Comparison of ENCODE assay signal across 8 cellular contexts in the genomic region with DNA sequence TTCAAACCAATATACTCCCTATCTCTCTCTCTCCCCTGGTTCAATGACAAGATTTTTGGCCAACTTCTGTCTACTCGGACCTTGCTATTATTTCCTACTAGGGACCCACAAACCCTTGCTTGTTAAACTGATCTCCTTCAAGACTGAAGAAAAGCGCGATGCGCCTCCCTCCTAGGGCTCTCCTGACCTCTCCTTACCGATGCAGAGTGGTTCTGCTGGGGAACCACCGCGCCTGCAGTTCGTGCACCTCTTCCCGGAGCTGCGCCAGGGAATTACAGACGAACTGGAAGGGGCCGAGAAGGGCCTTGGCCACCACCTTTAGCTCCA. TPM values are rescaled to one million over a fixed set of nuclear protein-coding genes. Genes with fewer than 3 reads are reported as not detected.
A peak's percentile ranks its signal among the peaks of the same experiment; 100 is the strongest.
DNase-seq lines count a peak whose midpoint lies in the region; ATAC-seq and TF ChIP-seq lines count a peak whose summit lies in the region.
"Not testable (repeated sequence)": the region's sequence is repeated elsewhere in the genome, so short reads cannot be mapped to it uniquely, and the experiment has no call there.

No MANE protein-coding gene starts in this region.

- H3K4me3 ChIP-seq in HUES64 (ENCODE audit: low read length), result peak overlapping the region; percentile 65
- peak overlapping the region; percentile 78 to 85 for H3K4me3 ChIP-seq in Panc1 (ENCODE audit: low read depth in 2 of 2, low read length in 2 of 2)
- peak overlapping the region; percentile 74 to 82 for H3K4me3 ChIP-seq in ascending aorta
- peak overlapping the region; percentile 50 for H3K4me3 ChIP-seq in cardiac muscle cell
- H3K4me3 ChIP-seq in upper lobe of right lung, result peak overlapping the region; percentile 62

- whole genome bisulfite sequencing in HUES64, result 1% methylated on average over 12 of the region's 12 CpGs

- H3K27me3 Mint-ChIP-seq in HFFc6 (ENCODE audit: insufficient read depth); nephron (ENCODE audit: low read depth): not testable (repeated sequence)

- not testable (repeated sequence) for DNase-seq in HFFc6; Panc1 (ENCODE audit: low read depth, low spot score); ascending aorta (ENCODE audit: low spot score in 2 of 2); upper lobe of right lung
- peak; percentile 22 to 37 for DNase-seq in cardiac muscle cell (ENCODE audit: low read depth in 1 of 2, low spot score in 1 of 2)

- H3K9ac ChIP-seq in HUES64 (ENCODE audit: low read depth, low read length), result peak overlapping the region; percentile 65

- not testable (repeated sequence) for TF ChIP-seq CTCF in HFFc6 (IDR thresholded peaks at IDR 0.05); Panc1 (IDR thresholded peaks at IDR 0.05); ascending aorta (IDR thresholded peaks at IDR 0.05); cardiac muscle cell (IDR thresholded peaks at IDR 0.05; ENCODE audit: low read depth, low read length); nephron (IDR thresholded peaks at IDR 0.05; ENCODE audit: unreplicated experiment in 3 of 3); upper lobe of right lung (IDR thresholded peaks at IDR 0.05)

- not testable (repeated sequence) for H3K36me3 ChIP-seq in HUES64 (ENCODE audit: insufficient read depth, low read length); Panc1 (ENCODE audit: control insufficient read depth, insufficient read depth, low read length); ascending aorta; cardiac muscle cell; upper lobe of right lung

- H3K4me3 Mint-ChIP-seq in HFFc6, result peak overlapping the region; percentile 91
- peak overlapping the region; percentile 95 to 96 (median 96) for H3K4me3 Mint-ChIP-seq in nephron

- not testable (repeated sequence) for BruUV-seq in Panc1 (replicated peaks; lab: Mats Ljungman, UMichigan)

- in situ Hi-C loops in Panc1 (cut with HindIII; ENCODE audit: low pct_unique_long_range_greater_than_20kb, low sequenced_read_pairs), result not testable (repeated sequence)

- H3K9me3 ChIP-seq in HUES64 (ENCODE audit: insufficient read depth, low read depth, low read length); Panc1 (ENCODE audit: control insufficient read depth, insufficient read depth, low read depth, low read length); ascending aorta; cardiac muscle cell (ENCODE audit: low read depth); upper lobe of right lung: not testable (repeated sequence)

- POLR2A ChIA-PET in Panc1 (lab: Charles Lee), result not testable (repeated sequence)

- not testable (repeated sequence) for H3K36me3 Mint-ChIP-seq in HFFc6 (ENCODE audit: low read depth); nephron (ENCODE audit: low read depth)

- peak; percentile 49 for ATAC-seq in GM18502 (IDR thresholded peaks at IDR 0.05; ENCODE audit: poor library complexity, unreplicated experiment)
- ATAC-seq in Panc1, result peak; percentile 82
- ATAC-seq in upper lobe of right lung, result peak; percentile 62

- H3K4me1 ChIP-seq in HUES64 (ENCODE audit: insufficient read depth, low read length); Panc1 (ENCODE audit: control insufficient read depth, insufficient read depth, low read length); ascending aorta; cardiac muscle cell (ENCODE audit: low read depth); upper lobe of right lung: not testable (repeated sequence)

- intact Hi-C loops in Panc1 (cut with micrococcal nuclease; ENCODE audit: unreplicated experiment); ascending aorta (cut with DNase I); upper lobe of right lung (cut with DNase I): not testable (repeated sequence)

- peaks cover 17% of the 10 kb centered on the region for H3K4me1 Mint-ChIP-seq in HFFc6 (ENCODE audit: low read depth)
- H3K4me1 Mint-ChIP-seq in nephron, result not testable (repeated sequence)

- H3K27ac ChIP-seq in HUES64 (ENCODE audit: low read depth, low read length); cardiac muscle cell: not testable (repeated sequence)
- peak overlapping the region; percentile 90 for H3K27ac ChIP-seq in Panc1 (ENCODE audit: low read length)
- peak overlapping the region in 1 of 2 donors; percentile 49 for H3K27ac ChIP-seq in ascending aorta
- peak overlapping the region; percentile 24 for H3K27ac ChIP-seq in upper lobe of right lung

- H3K9me3 Mint-ChIP-seq in HFFc6, nephron: not testable (repeated sequence)

- H3K27me3 ChIP-seq in HUES64 (ENCODE audit: insufficient read depth, low read length), result peaks cover 37% of the 10 kb centered on the region
- not testable (repeated sequence) for H3K27me3 ChIP-seq in Panc1 (ENCODE audit: control insufficient read depth, insufficient read depth, low read length); ascending aorta; cardiac muscle cell; upper lobe of right lung

- H3K27ac Mint-ChIP-seq in HFFc6, result peak overlapping the region; percentile 92
- not testable (repeated sequence) for H3K27ac Mint-ChIP-seq in nephron

- CTCF ChIA-PET in Panc1 (lab: Charles Lee), result not testable (repeated sequence)

RNA-seq across cellular contexts. Expression of gene PMPCB, which starts 17.6 kb away (rescaled TPM):
- total RNA-seq in HFFc6 (2021; fragmentation: NEBNext Ultra II Directional; extraction: Animal tissue kit (Norgen Biotek cat#: 25700)), result 10 to 100 TPM; 50.1 to 66.3 (median 57.7) TPM
- polyA plus RNA-seq in HUES64 (2013, experiment 1 of 2), result 62.6 TPM
- 68.7 TPM for polyA plus RNA-seq in HUES64 (2013, experiment 2 of 2)
- 61.1 TPM for total RNA-seq in Panc1 (2021; ENCODE audit: unreplicated experiment)
- 43.1 TPM for polyA plus RNA-seq in Panc1 (2012; ENCODE audit: insufficient read length)
- total RNA-seq in ascending aorta, result 35.5 TPM
- total RNA-seq in cardiac muscle cell, result 67.4 and 76.4 TPM in 2 replicates
- polyA plus RNA-seq in cardiac muscle cell, result 92.2 and 102 TPM in 2 replicates
- 43.6 TPM for total RNA-seq in upper lobe of right lung
